Comparison of ENCODE assay signal across 14 cellular contexts in genomic region chr9:116027511-116027910, GRCh38.
A peak's percentile ranks its signal among the peaks of the same experiment; 100 is the strongest.
DNase-seq lines count a peak whose midpoint lies in the region; ATAC-seq and TF ChIP-seq lines count a peak whose summit lies in the region.
"Had no signal": no experiment of that assay in that cellular context is flagged by ENCODE, and none has a peak within 500 bp of the region (broad histone marks: within the 10 kb centered on the region; RNA-seq: fewer than 3 reads in every experiment).

No MANE protein-coding gene starts in this region.

- H3K4me1 ChIP-seq in A673 (ENCODE audit: insufficient read depth, low read length, poor library complexity, severe bottlenecking) = no peaks in the 10 kb centered on the region
- peaks cover 14% of the 10 kb centered on the region for H3K4me1 ChIP-seq in adipocyte (ENCODE audit: control insufficient read depth, insufficient read depth, low read length)
- H3K4me1 ChIP-seq: upper lobe of left lung had no signal

- BruUV-seq in A673 (replicated peaks; lab: Mats Ljungman, UMichigan) = no TSS peak

- POLR2A ChIA-PET in A673 (lab: Charles Lee; ENCODE audit: low non-redundant PET) = interaction anchor here (0.6 kb wide), 1 partner anchor 14 kb away, joined by 3 read pairs; no protein-coding TSS in a partner anchor

- peaks cover 14% of the 10 kb centered on the region for H3K9me3 ChIP-seq in A673 (ENCODE audit: low read depth, low read length, poor library complexity, severe bottlenecking)
- peaks cover 24% of the 10 kb centered on the region for H3K9me3 ChIP-seq in adipocyte (ENCODE audit: control insufficient read depth, low read length)

- CTCF ChIA-PET in A673 (lab: Charles Lee) = no interaction called here

- H3K27ac ChIP-seq in A673 (ENCODE audit: low read depth, low read length, poor library complexity, severe bottlenecking) (no peak overlapping the region), substantia nigra (ENCODE audit: low read depth, low read length, poor library complexity, severe bottlenecking) (no peak overlapping the region)
- H3K27ac ChIP-seq: upper lobe of left lung had no signal

- intact Hi-C loops in A673 (cut with micrococcal nuclease; ENCODE audit: unreplicated experiment) = no loop called here

- H3K27me3 ChIP-seq in A673 (replicated peaks; ENCODE audit: insufficient read depth, low read depth, low read length, poor library complexity) = no peaks in the 10 kb centered on the region
- no peaks in the 10 kb centered on the region for H3K27me3 ChIP-seq in adipocyte (replicated peaks; ENCODE audit: control insufficient read depth, insufficient read depth, low read length)
- H3K27me3 ChIP-seq: upper lobe of left lung had no signal

- no peak for ATAC-seq in stimulated activated naive CD8-positive, alpha-beta T cell treated with anti-CD3 and anti-CD28 coated beads, Interleukin-15, Interleukin-2, amounts not matched to agents 100 U/mL and 50 U/mL, for 24 hours
- ATAC-seq in HG03521 (IDR thresholded peaks at IDR 0.05; ENCODE audit: unreplicated experiment) = no peak
- ATAC-seq: Panc1 had no signal

- DNase-seq in A673 (ENCODE audit: low spot score) (peak; percentile 28), H4 (ENCODE audit: low spot score) (peak; percentile 32), adipocyte (ENCODE audit: low read depth) (peak; percentile 62), foreskin melanocyte (peak; percentile 93), hippocampal formation (lab: John Stamatoyannopoulos, UW) (no peak), substantia nigra (lab: John Stamatoyannopoulos, UW) (no peak)
- DNase-seq in stimulated activated naive CD8-positive, alpha-beta T cell treated with anti-CD3 and anti-CD28 coated beads, Interleukin-15, Interleukin-2, amounts not matched to agents 100 U/mL and 50 U/mL, for 24 hours = no peak
- DNase-seq: activated CD4-positive, alpha-beta memory T cell treated with anti-CD3 and anti-CD28 coated beads, Interleukin-2, amount 10 ng/mL, durations not matched to agents 7 days and 5 days; activated naive CD4-positive, alpha-beta T cell; GDM1; NCI-H446 treated with DMSO at 0.1 percent for 48 hours; upper lobe of left lung had no signal

- no peak overlapping the region for H3K4me3 ChIP-seq in A673 (ENCODE audit: low read depth, low read length, poor library complexity, severe bottlenecking)
- peak overlapping the region; percentile 32 for H3K4me3 ChIP-seq in adipocyte (ENCODE audit: low read length)
- H3K4me3 ChIP-seq: upper lobe of left lung had no signal

- H3K36me3 ChIP-seq in A673 (ENCODE audit: insufficient read depth, low read length, poor library complexity, severe bottlenecking) (no peaks in the 10 kb centered on the region), adipocyte (ENCODE audit: control insufficient read depth, insufficient read depth, low read length, severe bottlenecking) (no peaks in the 10 kb centered on the region)
- H3K36me3 ChIP-seq: upper lobe of left lung had no signal

- no peak for TF ChIP-seq CTCF in A673 (conservative IDR thresholded peaks at IDR 0.05; ENCODE audit: low read depth, low read length)

- peak overlapping the region; percentile 65 for H3K9ac ChIP-seq in adipocyte (ENCODE audit: low read length)

Comparison
In these comparisons a context has a peak if more than half of its experiments do, and no peak if none do; other contexts are left out.
1. DNase-seq: peak in A673 (single experiment), H4 (single experiment), adipocyte (single experiment) and foreskin melanocyte (single experiment); none in hippocampal formation (0 of 2), stimulated activated naive CD8-positive, alpha-beta T cell treated with anti-CD3 and anti-CD28 coated beads, Interleukin-15, Interleukin-2, amounts not matched to agents 100 U/mL and 50 U/mL, for 24 hours (single experiment) and substantia nigra (0 of 49).